Comparison of ENCODE assay signal across 1 cellular context in genomic region chr3:187750513-187751123, GRCh38.
TF ChIP-seq lines count a peak whose summit lies in the region.

No MANE protein-coding gene starts in this region.

TF ChIP-seq in IMR-90, 13 proteins besides CTCF, POLR2A, EP300 and RAD21:
- TF ChIP-seq CEBPB (IDR thresholded peaks at IDR 0.05; ENCODE audit: low read depth, low read length) (no peak), CHD1 (IDR thresholded peaks at IDR 0.05; ENCODE audit: low read depth, low read length) (no peak), MAFK (IDR thresholded peaks at IDR 0.05; ENCODE audit: low read depth, low read length) (peak; percentile 33; the same call in 1 of the 2 replicates)
TF ChIP-seq in IMR-90: peak in this region for 1.
